31 cellular contexts compared by ENCODE assay signal in genomic region chr17:33924105-33924504, GRCh38.
"Had no signal": no experiment of that assay in that cellular context is flagged by ENCODE, and none has a peak within 500 bp of the region (broad histone marks: within the 10 kb centered on the region; RNA-seq: fewer than 3 reads in every experiment).

No MANE protein-coding gene starts in this region.

- DNase-seq: activated CD4-positive, alpha-beta memory T cell treated with anti-CD3 and anti-CD28 coated beads, Interleukin-2, amount 10 ng/mL, durations not matched to agents 7 days and 5 days; activated CD4-positive, alpha-beta T cell treated with anti-CD3 and anti-CD28 coated beads for 1 hour; activated CD4-positive, alpha-beta T cell treated with anti-CD3 and anti-CD28 coated beads for 48 hours; activated CD4-positive, CD25-positive, alpha-beta regulatory T cell; activated CD8-positive, alpha-beta memory T cell treated with anti-CD3 and anti-CD28 coated beads for 24 hours; activated CD8-positive, alpha-beta memory T cell treated with anti-CD3 and anti-CD28 coated beads, Interleukin-2, amount 10 ng/mL, durations not matched to agents 7 days and 5 days; activated CD8-positive, alpha-beta memory T cell treated with anti-CD3 and anti-CD28 coated beads, Interleukin-2, amount 50 U/mL, for 48 hours; activated effector memory CD4-positive, alpha-beta T cell treated with Interleukin-2 at 50 U/mL for 16 hours; activated naive CD4-positive, alpha-beta T cell treated with anti-CD3 and anti-CD28 coated beads, Interleukin-2, amount 10 ng/mL, durations not matched to agents 7 days and 5 days; activated naive CD8-positive, alpha-beta T cell treated with anti-CD3 and anti-CD28 coated beads, Interleukin-2, amount 50 U/mL, for 24 hours; activated T-cell treated with anti-CD3 and anti-CD28 coated beads, Interleukin-2, amount 50 U/mL, for 48 hours; anterior cingulate cortex; central memory CD4-positive, alpha-beta T cell; NCI-H1105; NCI-H1417 treated with DMSO at 0.1 percent for 48 hours; NCI-H187 treated with DMSO at 0.1 percent for 48 hours; NCI-H2081; NCI-H2171 treated with DMSO at 0.1 percent for 48 hours; NCI-H2227 treated with DMSO at 0.1 percent for 48 hours; NCI-H446; NCI-H510A treated with DMSO at 0.1 percent for 48 hours; SHP77; SJCRH30; T-helper 1 cell; T-helper 2 cell; T-helper 9 cell had no signal

- H3K4me1 ChIP-seq: SJCRH30 had no signal

- H3K4me1 Mint-ChIP-seq: activated CD4-positive, alpha-beta memory T cell treated with anti-CD3 and anti-CD28 coated beads, Interleukin-2, amount 10 ng/mL, durations not matched to agents 7 days and 5 days; activated CD8-positive, alpha-beta memory T cell treated with anti-CD3 and anti-CD28 coated beads, Interleukin-2, amount 10 ng/mL, durations not matched to agents 7 days and 5 days; activated naive CD4-positive, alpha-beta T cell treated with anti-CD3 and anti-CD28 coated beads, Interleukin-2, amount 10 ng/mL, durations not matched to agents 7 days and 5 days; activated naive CD8-positive, alpha-beta T cell treated with anti-CD3 and anti-CD28 coated beads, Interleukin-2, amount 50 U/mL, for 24 hours had no signal

- H3K9me3 Mint-ChIP-seq: activated CD4-positive, alpha-beta memory T cell treated with anti-CD3 and anti-CD28 coated beads, Interleukin-2, amount 10 ng/mL, durations not matched to agents 7 days and 5 days; activated naive CD4-positive, alpha-beta T cell treated with anti-CD3 and anti-CD28 coated beads, Interleukin-2, amount 10 ng/mL, durations not matched to agents 7 days and 5 days; activated naive CD8-positive, alpha-beta T cell treated with anti-CD3 and anti-CD28 coated beads, Interleukin-2, amount 50 U/mL, for 24 hours; brain had no signal

- H3K36me3 ChIP-seq: SJCRH30 had no signal

- H3K27me3 Mint-ChIP-seq: activated naive CD8-positive, alpha-beta T cell treated with anti-CD3 and anti-CD28 coated beads, Interleukin-2, amount 50 U/mL, for 24 hours had no signal

- H3K36me3 Mint-ChIP-seq: activated CD8-positive, alpha-beta memory T cell treated with anti-CD3 and anti-CD28 coated beads, Interleukin-2, amount 10 ng/mL, durations not matched to agents 7 days and 5 days; activated naive CD4-positive, alpha-beta T cell treated with anti-CD3 and anti-CD28 coated beads, Interleukin-2, amount 10 ng/mL, durations not matched to agents 7 days and 5 days; activated naive CD8-positive, alpha-beta T cell; brain had no signal

- H3K27ac ChIP-seq: SJCRH30, SK-N-MC, VCaP had no signal

- H3K4me3 ChIP-seq: SJCRH30, SK-N-MC had no signal

- H3K27ac Mint-ChIP-seq: activated CD4-positive, alpha-beta memory T cell treated with anti-CD3 and anti-CD28 coated beads, Interleukin-2, amount 10 ng/mL, durations not matched to agents 7 days and 5 days; activated CD8-positive, alpha-beta memory T cell treated with anti-CD3 and anti-CD28 coated beads, Interleukin-2, amount 10 ng/mL, durations not matched to agents 7 days and 5 days; activated naive CD4-positive, alpha-beta T cell treated with anti-CD3 and anti-CD28 coated beads, Interleukin-2, amount 10 ng/mL, durations not matched to agents 7 days and 5 days; activated naive CD8-positive, alpha-beta T cell; activated naive CD8-positive, alpha-beta T cell treated with anti-CD3 and anti-CD28 coated beads, Interleukin-2, amount 50 U/mL, for 24 hours; brain had no signal

- H3K4me3 Mint-ChIP-seq: activated CD4-positive, alpha-beta memory T cell treated with anti-CD3 and anti-CD28 coated beads, Interleukin-2, amount 10 ng/mL, durations not matched to agents 7 days and 5 days; activated CD8-positive, alpha-beta memory T cell treated with anti-CD3 and anti-CD28 coated beads, Interleukin-2, amount 10 ng/mL, durations not matched to agents 7 days and 5 days; activated naive CD4-positive, alpha-beta T cell treated with anti-CD3 and anti-CD28 coated beads, Interleukin-2, amount 10 ng/mL, durations not matched to agents 7 days and 5 days; activated naive CD8-positive, alpha-beta T cell; activated naive CD8-positive, alpha-beta T cell treated with anti-CD3 and anti-CD28 coated beads, Interleukin-2, amount 50 U/mL, for 24 hours; brain had no signal

- ATAC-seq: activated CD8-positive, alpha-beta memory T cell treated with anti-CD3 and anti-CD28 coated beads, Interleukin-2, amount 10 ng/mL, durations not matched to agents 7 days and 5 days; activated naive CD8-positive, alpha-beta T cell treated with anti-CD3 and anti-CD28 coated beads, Interleukin-2, amount 50 U/mL, for 24 hours; Panc1 had no signal

- H3K9me3 ChIP-seq: SJCRH30 had no signal
